In the genomic region with DNA sequence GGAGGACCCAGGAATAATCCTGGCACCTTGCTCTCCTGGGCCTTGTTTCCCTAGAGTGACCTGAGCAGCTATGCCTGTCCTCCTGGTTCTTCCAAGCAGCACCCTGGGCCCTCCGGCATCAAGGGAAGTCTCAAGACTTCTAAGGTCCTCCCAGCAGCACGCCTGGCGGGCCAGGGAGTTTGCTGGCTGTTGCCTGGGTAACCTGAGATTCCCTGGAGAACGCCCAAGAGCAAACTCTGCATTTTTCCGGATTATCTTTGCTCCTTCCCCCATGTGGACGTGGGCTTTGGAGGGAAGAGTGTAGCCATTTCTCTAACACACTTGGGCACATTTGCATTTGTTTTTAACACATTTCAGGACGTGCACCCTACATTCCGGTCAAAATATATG, we compare ENCODE assay signal across 8 cellular contexts.
A peak's percentile ranks its signal among the peaks of the same experiment; 100 is the strongest.
DNase-seq lines count a peak whose midpoint lies in the region; ATAC-seq and TF ChIP-seq lines count a peak whose summit lies in the region.

No MANE protein-coding gene starts in this region.

- TF ChIP-seq CTCF in BJ (IDR thresholded peaks at IDR 0.05; ENCODE audit: insufficient read depth, low read depth, low read length) (no peak), omental fat pad (IDR thresholded peaks at IDR 0.05) (no peak)

- DNase-seq in BJ (ENCODE audit: low read depth), result peak; percentile 31
- peak; percentile 17 for DNase-seq in NCI-H69 (lab: John Stamatoyannopoulos, UW)
- DNase-seq in fibroblast of the conjunctiva (ENCODE audit: low read depth), result peak; percentile 77
- no peak for DNase-seq in omental fat pad (ENCODE audit: low spot score)
- DNase-seq in SW 1271 (lab: John Stamatoyannopoulos, UW), result no peak
- DNase-seq in globus pallidus (ENCODE audit: low spot score), result no peak
- DNase-seq in stimulated activated CD4-positive, alpha-beta T cell treated with anti-CD3 and anti-CD28 coated beads, Interleukin-2, amount 100 ng/mL, for 24 hours, result no peak

- H3K27me3 ChIP-seq in BJ (ENCODE audit: control insufficient read depth, insufficient read depth, low read length), result no peaks in the 10 kb centered on the region

- POLR2A ChIA-PET in BJ (lab: Charles Lee), result interaction anchor here (0.6 kb wide), 1 partner anchor 39 kb away, joined by 8 read pairs; no protein-coding TSS in a partner anchor

- H3K4me3 ChIP-seq in BJ (ENCODE audit: low read depth, low read length), result no peak overlapping the region

- H3K36me3 ChIP-seq in BJ (ENCODE audit: control insufficient read depth, insufficient read depth, low read length), result no peaks in the 10 kb centered on the region; the same call in 1 of the 2 replicates

- ATAC-seq in omental fat pad (ENCODE audit: low FRiP score), result peak; percentile 52
- ATAC-seq in GM19467 (IDR thresholded peaks at IDR 0.05; ENCODE audit: unreplicated experiment), result no peak

- CTCF ChIA-PET in BJ (lab: Yijun Ruan, JAX), result interaction anchor here (1.1 to 2.7 kb wide), 4 partner anchors 10 to 254 kb away, joined by 3 to 12 read pairs (median 4); no protein-coding TSS in a partner anchor

Comparison
In these comparisons a context has a peak if more than half of its experiments do, and no peak if none do; other contexts are left out.
1. DNase-seq: peak in BJ (single experiment), NCI-H69 (single experiment) and fibroblast of the conjunctiva (single experiment); none in omental fat pad (single experiment), SW 1271 (0 of 2), globus pallidus (single experiment) and stimulated activated CD4-positive, alpha-beta T cell treated with anti-CD3 and anti-CD28 coated beads, Interleukin-2, amount 100 ng/mL, for 24 hours (0 of 2).